1 cellular context compared by ENCODE assay signal in genomic region chr17:4555863-4556646, GRCh38.
A peak's percentile ranks its signal among the peaks of the same experiment; 100 is the strongest.
TF ChIP-seq lines count a peak whose summit lies in the region.

No MANE protein-coding gene starts in this region.

TF ChIP-seq in HepG2, 621 proteins besides CTCF, POLR2A, EP300 and RAD21:
- TF ChIP-seq ZNF280B (CRISPR knock-in tag; IDR thresholded peaks at IDR 0.05; ENCODE audit: borderline replicate concordance) (no peak), JDP2 (CRISPR knock-in tag; IDR thresholded peaks at IDR 0.05; ENCODE audit: borderline replicate concordance) (no peak), ZFP82 (CRISPR knock-in tag; IDR thresholded peaks at IDR 0.05; ENCODE audit: borderline replicate concordance) (0 out of 2 replicates have a peak, but pooled peaks have one; percentile 58), ZBTB34 (CRISPR knock-in tag; IDR thresholded peaks at IDR 0.05) (0 out of 2 replicates have a peak, but pooled peaks have one; percentile 25), DRAP1 (CRISPR knock-in tag; IDR thresholded peaks at IDR 0.05) (no peak), TARDBP (CRISPR knock-in tag; IDR thresholded peaks at IDR 0.05) (0 out of 2 replicates have a peak, but pooled peaks have one; percentile 19), CC2D1A (CRISPR knock-in tag; IDR thresholded peaks at IDR 0.05) (no peak), DBP (CRISPR knock-in tag; IDR thresholded peaks at IDR 0.05; ENCODE audit: not compliant biosample characterization) (no peak), ZBTB25 (CRISPR knock-in tag; IDR thresholded peaks at IDR 0.05) (no peak), ZNF589 (CRISPR knock-in tag; conservative IDR thresholded peaks at IDR 0.05) (no peak), REL (CRISPR knock-in tag; conservative IDR thresholded peaks at IDR 0.05) (no peak), ZNF18 (CRISPR knock-in tag; IDR thresholded peaks at IDR 0.05; ENCODE audit: insufficient replicate concordance) (no peak), ZNF230 (CRISPR knock-in tag; IDR thresholded peaks at IDR 0.05) (no peak), CREM (IDR thresholded peaks at IDR 0.05) (no peak), CREM (CRISPR knock-in tag; IDR thresholded peaks at IDR 0.05) (no peak), MEF2D (CRISPR knock-in tag; IDR thresholded peaks at IDR 0.05) (no peak), ZNF296 (CRISPR knock-in tag; conservative IDR thresholded peaks at IDR 0.05) (no peak), KLF6 (CRISPR knock-in tag; IDR thresholded peaks at IDR 0.05) (no peak), ZNF639 (CRISPR knock-in tag; conservative IDR thresholded peaks at IDR 0.05) (no peak), SP4 (CRISPR knock-in tag; IDR thresholded peaks at IDR 0.05) (0 out of 2 replicates have a peak, but pooled peaks have one; percentile 4), ZNF496 (CRISPR knock-in tag; IDR thresholded peaks at IDR 0.05; ENCODE audit: insufficient replicate concordance) (no peak), ZNF775 (CRISPR knock-in tag; IDR thresholded peaks at IDR 0.05; ENCODE audit: borderline replicate concordance) (no peak), HNF1A (IDR thresholded peaks at IDR 0.05; ENCODE audit: low read depth) (no peak), HNF1A (CRISPR knock-in tag; IDR thresholded peaks at IDR 0.05; ENCODE audit: borderline replicate concordance) (no peak), TCF12 (IDR thresholded peaks at IDR 0.05) (no peak), TCF12 (CRISPR knock-in tag; IDR thresholded peaks at IDR 0.05) (no peak), IKZF4 (CRISPR knock-in tag; IDR thresholded peaks at IDR 0.05; ENCODE audit: borderline replicate concordance, low read depth, not compliant biosample characterization) (no peak)
